8 cellular contexts compared by ENCODE assay signal in genomic region chr1:84758968-84759491, GRCh38.
DNase-seq lines count a peak whose midpoint lies in the region; ATAC-seq and TF ChIP-seq lines count a peak whose summit lies in the region.

No MANE protein-coding gene starts in this region.

- H3K27me3 ChIP-seq in suprapubic skin = no peaks in the 10 kb centered on the region
- no peaks in the 10 kb centered on the region for H3K27me3 ChIP-seq in trophoblast cell (ENCODE audit: insufficient read depth, low read length)

- peaks cover 16% of the 10 kb centered on the region for H3K27me3 Mint-ChIP-seq in activated T-cell treated with anti-CD3 and anti-CD28 coated beads, Interleukin-2, amount 50 U/mL, for 4 hours (ENCODE audit: low read depth)

- H3K14ac ChIP-seq in trophoblast cell (ENCODE audit: low read length) = no peak overlapping the region

- H3K4me3 ChIP-seq in suprapubic skin = peak overlapping the region; percentile 12
- no peak overlapping the region for H3K4me3 ChIP-seq in trophoblast cell (ENCODE audit: low read depth, low read length)

- H3K9me3 Mint-ChIP-seq in activated T-cell treated with anti-CD3 and anti-CD28 coated beads, Interleukin-2, amount 50 U/mL, for 4 hours = no peaks in the 10 kb centered on the region

- DNase-seq in activated CD4-positive, alpha-beta T cell treated with anti-CD3 and anti-CD28 coated beads, Interleukin-2, amount 50 U/mL, for 48 hours = peak; percentile 7 to 24
- no peak for DNase-seq in activated CD4-positive, alpha-beta T cell treated with anti-CD3 and anti-CD28 coated beads for 1 hour
- DNase-seq in activated T-cell treated with anti-CD3 and anti-CD28 coated beads, Interleukin-2, amount 50 U/mL, for 4 hours = no peak
- DNase-seq in left ventricle myocardium superior (peak; percentile 32), suprapubic skin (ENCODE audit: low spot score in 2 of 2) (no peak), trophoblast cell (no peak), GM10266 (ENCODE audit: extremely low spot score) (no peak)

- no peaks in the 10 kb centered on the region for H3K79me2 ChIP-seq in trophoblast cell (ENCODE audit: control insufficient read depth, insufficient read depth, low read length, poor library complexity)

- H3K4me1 Mint-ChIP-seq in activated T-cell treated with anti-CD3 and anti-CD28 coated beads, Interleukin-2, amount 50 U/mL, for 4 hours (ENCODE audit: low read depth) = peaks cover 6% of the 10 kb centered on the region

- no peak overlapping the region for H3K4ac ChIP-seq in trophoblast cell (ENCODE audit: low read depth, low read length)

- TF ChIP-seq EP300 in suprapubic skin (IDR thresholded peaks at IDR 0.05) = no peak

- no peak overlapping the region for H3K18ac ChIP-seq in trophoblast cell (ENCODE audit: low read length)

- H3K36me3 Mint-ChIP-seq in activated T-cell treated with anti-CD3 and anti-CD28 coated beads, Interleukin-2, amount 50 U/mL, for 4 hours (ENCODE audit: insufficient read depth) = no peaks in the 10 kb centered on the region

- H2AK5ac ChIP-seq in trophoblast cell (ENCODE audit: low read length) = no peak overlapping the region

- H3K9ac ChIP-seq in trophoblast cell (ENCODE audit: low read length) = no peak overlapping the region

- no peaks in the 10 kb centered on the region for H3K79me1 ChIP-seq in trophoblast cell (ENCODE audit: low read length)

- no peaks in the 10 kb centered on the region for H3K36me3 ChIP-seq in suprapubic skin
- no peaks in the 10 kb centered on the region for H3K36me3 ChIP-seq in trophoblast cell (ENCODE audit: control insufficient read depth in 1 of 2, insufficient read depth in 2 of 2, low read length in 2 of 2)

- H4K8ac ChIP-seq in trophoblast cell (ENCODE audit: low read depth, low read length) = no peak overlapping the region

- 26% methylated on average over 15 of the region's 15 CpGs for WGBS in suprapubic skin
- no CpG with 5 or more reads among the region's 15 CpGs for WGBS in trophoblast cell (ENCODE audit: extremely low coverage, insufficient coverage, insufficient read length)

- H2BK12ac ChIP-seq in trophoblast cell (ENCODE audit: low read length) = no peak overlapping the region

- no peak overlapping the region for H2BK120ac ChIP-seq in trophoblast cell (ENCODE audit: insufficient read depth, low read length, poor library complexity)

- peak overlapping the region; percentile 6 for H3K4me3 Mint-ChIP-seq in activated T-cell treated with anti-CD3 and anti-CD28 coated beads, Interleukin-2, amount 50 U/mL, for 4 hours

- TF ChIP-seq POLR2A in suprapubic skin (IDR thresholded peaks at IDR 0.05) = no peak

- H2AFZ ChIP-seq in trophoblast cell (ENCODE audit: insufficient read depth, low read length, poor library complexity) = no peak overlapping the region

- no peak overlapping the region for H2BK5ac ChIP-seq in trophoblast cell (ENCODE audit: low read depth, low read length, poor library complexity)

- H3K9me3 ChIP-seq in suprapubic skin (no peaks in the 10 kb centered on the region), trophoblast cell (ENCODE audit: insufficient read depth, low read depth, low read length) (no peaks in the 10 kb centered on the region)

- H3K27ac ChIP-seq in suprapubic skin = no peak overlapping the region
- no peak overlapping the region for H3K27ac ChIP-seq in trophoblast cell (ENCODE audit: low read depth, low read length)

- TF ChIP-seq CTCF in suprapubic skin (IDR thresholded peaks at IDR 0.05) = no peak
- TF ChIP-seq CTCF in GM10266 (IDR thresholded peaks at IDR 0.05; ENCODE audit: control insufficient read depth, insufficient read depth, low read depth, missing control alignments) = no peak

- no peak overlapping the region for H4K91ac ChIP-seq in trophoblast cell (ENCODE audit: low read depth, low read length)

- ATAC-seq in activated T-cell treated with anti-CD3 and anti-CD28 coated beads, Interleukin-2, amount 50 U/mL, for 4 hours = peak; percentile 46 to 62
- peak; percentile 89 for ATAC-seq in left ventricle myocardium superior
- no peak for ATAC-seq in HG02759 (IDR thresholded peaks at IDR 0.05; ENCODE audit: unreplicated experiment)

- H3K4me2 ChIP-seq in trophoblast cell (ENCODE audit: low read length) = no peak overlapping the region

- H3K23ac ChIP-seq in trophoblast cell (ENCODE audit: low read length) = no peak overlapping the region

- H3K4me1 ChIP-seq in suprapubic skin (peaks cover 8% of the 10 kb centered on the region), trophoblast cell (ENCODE audit: control insufficient read depth in 1 of 2, insufficient read depth in 2 of 2, low read length in 2 of 2) (peaks cover 2 to 3% of the 10 kb centered on the region in 2 experiments)

- intact Hi-C loops in left ventricle myocardium superior (cut with micrococcal nuclease) = loop anchor here (10.0 kb wide), 1 partner anchor 134 kb away; no protein-coding TSS in a partner anchor

- H4K12ac ChIP-seq in trophoblast cell (ENCODE audit: low read depth, low read length) = no peak overlapping the region

Comparison
In these comparisons a context has a peak if more than half of its experiments do, and no peak if none do; other contexts are left out.
1. DNase-seq: peak in activated CD4-positive, alpha-beta T cell treated with anti-CD3 and anti-CD28 coated beads, Interleukin-2, amount 50 U/mL, for 48 hours (2 of 2) and left ventricle myocardium superior (single experiment); none in activated CD4-positive, alpha-beta T cell treated with anti-CD3 and anti-CD28 coated beads for 1 hour (single experiment), activated T-cell treated with anti-CD3 and anti-CD28 coated beads, Interleukin-2, amount 50 U/mL, for 4 hours (single experiment), suprapubic skin (0 of 2), trophoblast cell (0 of 2) and GM10266 (single experiment).